In the genomic region with DNA sequence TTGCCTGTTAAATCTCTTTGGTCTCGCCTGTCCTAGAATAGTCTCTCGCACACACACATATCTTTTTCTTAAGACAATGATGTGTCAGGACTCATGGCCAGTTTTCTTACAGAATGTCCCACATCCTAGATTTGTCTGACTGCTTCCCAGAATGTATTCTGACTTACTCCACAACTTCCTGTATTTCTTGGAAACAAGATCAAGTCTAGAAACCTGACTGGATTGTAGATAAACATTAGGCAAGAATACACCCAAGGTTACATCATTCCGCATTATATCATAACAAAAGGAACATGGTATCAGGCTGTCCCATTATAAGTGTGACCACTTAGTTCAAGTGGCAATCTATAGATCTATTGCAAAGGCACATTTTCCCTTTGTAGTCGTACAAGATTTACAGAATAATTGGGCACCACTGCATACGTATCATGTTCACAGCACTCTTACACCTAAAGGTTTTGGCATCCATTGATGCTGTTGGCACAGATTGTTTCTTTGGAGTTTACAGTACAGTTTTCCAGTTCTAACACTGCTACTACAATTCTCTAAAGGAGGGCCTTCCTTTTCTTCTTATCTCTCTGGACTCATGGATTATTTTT, we compare ENCODE assay signal across 11 cellular contexts. TPM values are rescaled to one million over a fixed set of nuclear protein-coding genes. Genes with fewer than 3 reads are reported as not detected.
A peak's percentile ranks its signal among the peaks of the same experiment; 100 is the strongest.
DNase-seq lines count a peak whose midpoint lies in the region; ATAC-seq and TF ChIP-seq lines count a peak whose summit lies in the region.
"Had no signal": no experiment of that assay in that cellular context is flagged by ENCODE, and none has a peak within 500 bp of the region (broad histone marks: within the 10 kb centered on the region; RNA-seq: fewer than 3 reads in every experiment).

No MANE protein-coding gene starts in this region.

- POLR2A ChIA-PET in A673 (lab: Charles Lee; ENCODE audit: low non-redundant PET): no interaction called here

- DNase-seq in A673 (ENCODE audit: low spot score): no peak
- DNase-seq in LNCaP clone FGC (ENCODE audit: low read depth): peak; percentile 43
- DNase-seq in chondrocyte (ENCODE audit: low spot score): no peak
- peak; percentile 71 for DNase-seq in kidney tubule cell (ENCODE audit: low spot score)
- DNase-seq in effector memory CD4-positive, alpha-beta T cell: no peak
- DNase-seq in HuH-7.5 (ENCODE audit: low spot score): no peak
- no peak for DNase-seq in hypothalamus (lab: John Stamatoyannopoulos, UW)
- DNase-seq: activated naive CD8-positive, alpha-beta T cell treated with anti-CD3 and anti-CD28 coated beads for 36 hours; Kasumi-1; NCI-H510A had no signal

- H3K36me3 Mint-ChIP-seq in chondrocyte (ENCODE audit: low read depth): no peaks in the 10 kb centered on the region

- H3K9me3 Mint-ChIP-seq in chondrocyte (ENCODE audit: low read depth): peaks cover 6% of the 10 kb centered on the region

- peaks cover 26% of the 10 kb centered on the region for H3K4me1 Mint-ChIP-seq in chondrocyte (ENCODE audit: low read depth)

- H3K4me3 ChIP-seq in A673 (ENCODE audit: low read depth, low read length, poor library complexity, severe bottlenecking) (no peak overlapping the region), LNCaP clone FGC (ENCODE audit: low read depth, low read length) (no peak overlapping the region)
- H3K4me3 ChIP-seq in effector memory CD4-positive, alpha-beta T cell (ENCODE audit: insufficient read depth, low read depth, low read length, poor library complexity, severe bottlenecking): no peak overlapping the region

- H3K36me3 ChIP-seq in A673 (ENCODE audit: insufficient read depth, low read length, poor library complexity, severe bottlenecking): no peaks in the 10 kb centered on the region
- no peaks in the 10 kb centered on the region for H3K36me3 ChIP-seq in effector memory CD4-positive, alpha-beta T cell (ENCODE audit: control insufficient read depth, insufficient read depth, low read length)

- CTCF ChIA-PET in A673 (lab: Charles Lee): no interaction called here

- BruUV-seq in A673 (replicated peaks; lab: Mats Ljungman, UMichigan): no TSS peak

- intact Hi-C loops in A673 (cut with micrococcal nuclease; ENCODE audit: unreplicated experiment): no loop called here

- H3K9me3 ChIP-seq in A673 (ENCODE audit: low read depth, low read length, poor library complexity, severe bottlenecking): no peaks in the 10 kb centered on the region
- no peaks in the 10 kb centered on the region for H3K9me3 ChIP-seq in effector memory CD4-positive, alpha-beta T cell (ENCODE audit: control insufficient read depth, low read length)

- no peak for ATAC-seq in HG03175 (IDR thresholded peaks at IDR 0.05; ENCODE audit: unreplicated experiment)

- no peak overlapping the region for H3K4me3 Mint-ChIP-seq in chondrocyte (ENCODE audit: unreplicated experiment)
- H3K4me3 Mint-ChIP-seq: activated naive CD8-positive, alpha-beta T cell treated with anti-CD3 and anti-CD28 coated beads for 36 hours had no signal

- peaks cover 15% of the 10 kb centered on the region for H3K4me1 ChIP-seq in A673 (ENCODE audit: insufficient read depth, low read length, poor library complexity, severe bottlenecking)
- no peaks in the 10 kb centered on the region for H3K4me1 ChIP-seq in effector memory CD4-positive, alpha-beta T cell (ENCODE audit: control insufficient read depth, insufficient read depth, low read length, poor library complexity, severe bottlenecking)

- peak overlapping the region; percentile 83 for H3K27ac Mint-ChIP-seq in chondrocyte (ENCODE audit: unreplicated experiment)
- H3K27ac Mint-ChIP-seq: activated naive CD8-positive, alpha-beta T cell treated with anti-CD3 and anti-CD28 coated beads for 36 hours had no signal

- H3K27ac ChIP-seq in A673 (ENCODE audit: low read depth, low read length, poor library complexity, severe bottlenecking): peak overlapping the region; percentile 14
- H3K27ac ChIP-seq in effector memory CD4-positive, alpha-beta T cell (ENCODE audit: insufficient read depth, low read length, poor library complexity, severe bottlenecking): no peak overlapping the region

- H3K27me3 Mint-ChIP-seq in chondrocyte (ENCODE audit: low read depth): no peaks in the 10 kb centered on the region
- H3K27me3 Mint-ChIP-seq: activated naive CD8-positive, alpha-beta T cell treated with anti-CD3 and anti-CD28 coated beads for 36 hours had no signal

- H3K27me3 ChIP-seq in A673 (replicated peaks; ENCODE audit: insufficient read depth, low read depth, low read length, poor library complexity): no peaks in the 10 kb centered on the region
- H3K27me3 ChIP-seq in effector memory CD4-positive, alpha-beta T cell (replicated peaks; ENCODE audit: control insufficient read depth, insufficient read depth, low read length, poor library complexity, severe bottlenecking): no peaks in the 10 kb centered on the region

- TF ChIP-seq CTCF in A673 (conservative IDR thresholded peaks at IDR 0.05; ENCODE audit: low read depth, low read length) (no peak), LNCaP clone FGC (IDR thresholded peaks at IDR 0.05; ENCODE audit: control insufficient read depth, extremely low read depth, insufficient read depth) (no peak), chondrocyte (IDR thresholded peaks at IDR 0.05) (no peak)

RNA-seq across cellular contexts. Expression of a gene that starts 56.4 kb away (rescaled TPM):
- total RNA-seq in A673 (2021) (30.7 and 33.5 TPM in 2 replicates), chondrocyte (18.0 to 23.3 TPM (median 21.4 TPM) in 3 replicates)

Comparison
In these comparisons a context has a peak if more than half of its experiments do, and no peak if none do; other contexts are left out.
1. DNase-seq: peak in LNCaP clone FGC (single experiment) and kidney tubule cell (single experiment); none in A673 (single experiment), chondrocyte (single experiment), effector memory CD4-positive, alpha-beta T cell (0 of 3), HuH-7.5 (single experiment) and hypothalamus (0 of 51).